In genomic region chr1:30840904-30841598, GRCh38 we compare ENCODE assay signal across 17 cellular contexts.
DNase-seq lines count a peak whose midpoint lies in the region; ATAC-seq and TF ChIP-seq lines count a peak whose summit lies in the region.
"Had no signal": no experiment of that assay in that cellular context is flagged by ENCODE, and none has a peak within 500 bp of the region (broad histone marks: within the 10 kb centered on the region; RNA-seq: fewer than 3 reads in every experiment).

No MANE protein-coding gene starts in this region.

- DNase-seq in ELF-1 (ENCODE audit: low read depth, low spot score) (peak; percentile 49), NOMO-1 treated with dmso at 0.1 percent for 144 hours (lab: John Stamatoyannopoulos, UW; ENCODE audit: unreplicated experiment) (peak; percentile 81), nephron progenitor cell (peak; percentile 30)
- no peak for DNase-seq in activated naive CD4-positive, alpha-beta T cell treated with anti-CD3 and anti-CD28 coated beads, Interleukin-2, amount 50 U/mL, for 72 hours (ENCODE audit: low spot score in 2 of 2)
- DNase-seq in activated T-helper 1 cell treated with anti-CD3 and anti-CD28 coated beads, Interleukin-12 subunit alpha, Interleukin-12 subunit beta, Interleukin-2, Interleukin-4 antibody, amounts not matched to agents 30 ng/mL and 10 ng/mL and 1 ng/mL, durations not matched to agents 14 hours and 24 hours and 36 hours (ENCODE audit: low spot score), result no peak
- DNase-seq: activated CD8-positive, alpha-beta memory T cell treated with anti-CD3 and anti-CD28 coated beads for 24 hours; foreskin keratinocyte; NCI-H1105; ovary; stimulated activated CD4-positive, alpha-beta T cell treated with anti-CD3 and anti-CD28 coated beads, Interleukin-2, amount 100 ng/mL, for 24 hours; T-helper 2 cell had no signal

- peaks cover 66% of the 10 kb centered on the region for H3K4me1 Mint-ChIP-seq in nephron progenitor cell
- H3K4me1 Mint-ChIP-seq in activated T-helper 1 cell treated with anti-CD3 and anti-CD28 coated beads, Interleukin-12 subunit alpha, Interleukin-12 subunit beta, Interleukin-2, Interleukin-4 antibody, amounts not matched to agents 30 ng/mL and 10 ng/mL and 1 ng/mL, durations not matched to agents 14 hours and 24 hours and 36 hours (ENCODE audit: low read depth), result no peaks in the 10 kb centered on the region
- H3K4me1 Mint-ChIP-seq: B cell; stimulated activated memory B cell treated with anti-CD40 and anti-IgM and Interleukin-4, amounts not matched to agents 10 μg/mL and 1 μg/mL and 100 μg/mL, for 72 hours had no signal

- no peak overlapping the region for H3K4me3 Mint-ChIP-seq in nephron progenitor cell
- no peak overlapping the region for H3K4me3 Mint-ChIP-seq in activated T-helper 1 cell treated with anti-CD3 and anti-CD28 coated beads, Interleukin-12 subunit alpha, Interleukin-12 subunit beta, Interleukin-2, Interleukin-4 antibody, amounts not matched to agents 30 ng/mL and 10 ng/mL and 1 ng/mL, durations not matched to agents 14 hours and 24 hours and 36 hours
- H3K4me3 Mint-ChIP-seq: B cell; dendritic cell treated with granulocyte-macrophage colony-stimulating factor and Interleukin-4, amounts not matched to agents 40 ng/mL and 50 ng/mL, for 4 days; stimulated activated memory B cell treated with anti-CD40 and anti-IgM and Interleukin-4, amounts not matched to agents 10 μg/mL and 1 μg/mL and 100 μg/mL, for 72 hours had no signal

- no peaks in the 10 kb centered on the region for H3K36me3 ChIP-seq in gastroesophageal sphincter
- H3K36me3 ChIP-seq: ovary had no signal

- ATAC-seq in gastroesophageal sphincter (peak; percentile 66), HG02938 (IDR thresholded peaks at IDR 0.05; ENCODE audit: unreplicated experiment) (no peak), HG02759 (IDR thresholded peaks at IDR 0.05; ENCODE audit: unreplicated experiment) (no peak)
- no peak for ATAC-seq in activated naive CD4-positive, alpha-beta T cell treated with anti-CD3 and anti-CD28 coated beads, Interleukin-2, amount 50 U/mL, for 72 hours
- ATAC-seq: foreskin keratinocyte; stimulated activated memory B cell treated with anti-CD40 and anti-IgM and Interleukin-4, amounts not matched to agents 10 μg/mL and 1 μg/mL and 100 μg/mL, for 72 hours had no signal

- H3K9me3 ChIP-seq in gastroesophageal sphincter, result no peaks in the 10 kb centered on the region
- H3K9me3 ChIP-seq: ovary had no signal

- H3K27me3 ChIP-seq in gastroesophageal sphincter, result peaks cover 3% of the 10 kb centered on the region
- H3K27me3 ChIP-seq: ovary had no signal

- no peaks in the 10 kb centered on the region for H3K9me3 Mint-ChIP-seq in nephron progenitor cell
- peaks cover 4 to 5% of the 10 kb centered on the region in 2 donors for H3K9me3 Mint-ChIP-seq in activated naive CD4-positive, alpha-beta T cell treated with anti-CD3 and anti-CD28 coated beads, Interleukin-2, amount 50 U/mL, for 72 hours
- H3K9me3 Mint-ChIP-seq in activated T-helper 1 cell treated with anti-CD3 and anti-CD28 coated beads, Interleukin-12 subunit alpha, Interleukin-12 subunit beta, Interleukin-2, Interleukin-4 antibody, amounts not matched to agents 30 ng/mL and 10 ng/mL and 1 ng/mL, durations not matched to agents 14 hours and 24 hours and 36 hours, result no peaks in the 10 kb centered on the region
- H3K9me3 Mint-ChIP-seq: dendritic cell treated with granulocyte-macrophage colony-stimulating factor and Interleukin-4, amounts not matched to agents 40 ng/mL and 50 ng/mL, for 4 days had no signal

- H3K4me3 ChIP-seq in gastroesophageal sphincter, result no peak overlapping the region
- H3K4me3 ChIP-seq: ovary had no signal

- peaks cover 0 to 10% (median 0%) of the 10 kb centered on the region in 3 donors for H3K4me1 ChIP-seq in gastroesophageal sphincter
- H3K4me1 ChIP-seq: foreskin keratinocyte had no signal

- TF ChIP-seq EP300 in gastroesophageal sphincter (IDR thresholded peaks at IDR 0.05), result no peak

- H3K36me3 Mint-ChIP-seq in nephron progenitor cell (ENCODE audit: low read depth), result no peaks in the 10 kb centered on the region
- H3K36me3 Mint-ChIP-seq in activated naive CD4-positive, alpha-beta T cell treated with anti-CD3 and anti-CD28 coated beads, Interleukin-2, amount 50 U/mL, for 72 hours, result peaks cover 0 to 4% of the 10 kb centered on the region in 2 donors
- H3K36me3 Mint-ChIP-seq in activated T-helper 1 cell treated with anti-CD3 and anti-CD28 coated beads, Interleukin-12 subunit alpha, Interleukin-12 subunit beta, Interleukin-2, Interleukin-4 antibody, amounts not matched to agents 30 ng/mL and 10 ng/mL and 1 ng/mL, durations not matched to agents 14 hours and 24 hours and 36 hours (ENCODE audit: low read depth), result no peaks in the 10 kb centered on the region
- H3K36me3 Mint-ChIP-seq: stimulated activated memory B cell treated with anti-CD40 and anti-IgM and Interleukin-4, amounts not matched to agents 10 μg/mL and 1 μg/mL and 100 μg/mL, for 72 hours had no signal

- no peak overlapping the region for H3K27ac ChIP-seq in gastroesophageal sphincter
- H3K27ac ChIP-seq: foreskin keratinocyte, ovary had no signal

- WGBS in gastroesophageal sphincter (ENCODE audit: low coverage in 1 of 2), 2 donors, result 46 to 77% methylated on average over 4 to 9 of the region's 10 CpGs

- no peak for TF ChIP-seq POLR2A in gastroesophageal sphincter (IDR thresholded peaks at IDR 0.05)

- peak overlapping the region; percentile 75 for H3K27ac Mint-ChIP-seq in nephron progenitor cell
- H3K27ac Mint-ChIP-seq in activated naive CD4-positive, alpha-beta T cell treated with anti-CD3 and anti-CD28 coated beads, Interleukin-2, amount 50 U/mL, for 72 hours, result no peak overlapping the region
- no peak overlapping the region for H3K27ac Mint-ChIP-seq in activated T-helper 1 cell treated with anti-CD3 and anti-CD28 coated beads, Interleukin-12 subunit alpha, Interleukin-12 subunit beta, Interleukin-2, Interleukin-4 antibody, amounts not matched to agents 30 ng/mL and 10 ng/mL and 1 ng/mL, durations not matched to agents 14 hours and 24 hours and 36 hours
- H3K27ac Mint-ChIP-seq: B cell; dendritic cell treated with granulocyte-macrophage colony-stimulating factor and Interleukin-4, amounts not matched to agents 40 ng/mL and 50 ng/mL, for 4 days; stimulated activated memory B cell treated with anti-CD40 and anti-IgM and Interleukin-4, amounts not matched to agents 10 μg/mL and 1 μg/mL and 100 μg/mL, for 72 hours had no signal

- TF ChIP-seq CTCF in gastroesophageal sphincter (IDR thresholded peaks at IDR 0.05) (no peak), nephron progenitor cell (IDR thresholded peaks at IDR 0.05) (no peak)

- intact Hi-C loops in activated T-helper 1 cell treated with anti-CD3 and anti-CD28 coated beads, Interleukin-12 subunit alpha, Interleukin-12 subunit beta, Interleukin-2, Interleukin-4 antibody, amounts not matched to agents 30 ng/mL and 10 ng/mL and 1 ng/mL, durations not matched to agents 14 hours and 24 hours and 36 hours (cut with micrococcal nuclease), result no loop called here

- H3K27me3 Mint-ChIP-seq in nephron progenitor cell (ENCODE audit: low read depth, poor library complexity), result peaks cover 39% of the 10 kb centered on the region
- H3K27me3 Mint-ChIP-seq in activated T-helper 1 cell treated with anti-CD3 and anti-CD28 coated beads, Interleukin-12 subunit alpha, Interleukin-12 subunit beta, Interleukin-2, Interleukin-4 antibody, amounts not matched to agents 30 ng/mL and 10 ng/mL and 1 ng/mL, durations not matched to agents 14 hours and 24 hours and 36 hours (ENCODE audit: insufficient read depth), result peaks cover 42% of the 10 kb centered on the region

Comparison
In these comparisons a context has a peak if more than half of its experiments do, and no peak if none do; other contexts are left out.
1. DNase-seq: peak in ELF-1 (single experiment), NOMO-1 treated with dmso at 0.1 percent for 144 hours (single experiment) and nephron progenitor cell (single experiment); none in activated naive CD4-positive, alpha-beta T cell treated with anti-CD3 and anti-CD28 coated beads, Interleukin-2, amount 50 U/mL, for 72 hours (0 of 2) and activated T-helper 1 cell treated with anti-CD3 and anti-CD28 coated beads, Interleukin-12 subunit alpha, Interleukin-12 subunit beta, Interleukin-2, Interleukin-4 antibody, amounts not matched to agents 30 ng/mL and 10 ng/mL and 1 ng/mL, durations not matched to agents 14 hours and 24 hours and 36 hours (single experiment).